ENCODE assay signal across 9 cellular contexts in the genomic region with DNA sequence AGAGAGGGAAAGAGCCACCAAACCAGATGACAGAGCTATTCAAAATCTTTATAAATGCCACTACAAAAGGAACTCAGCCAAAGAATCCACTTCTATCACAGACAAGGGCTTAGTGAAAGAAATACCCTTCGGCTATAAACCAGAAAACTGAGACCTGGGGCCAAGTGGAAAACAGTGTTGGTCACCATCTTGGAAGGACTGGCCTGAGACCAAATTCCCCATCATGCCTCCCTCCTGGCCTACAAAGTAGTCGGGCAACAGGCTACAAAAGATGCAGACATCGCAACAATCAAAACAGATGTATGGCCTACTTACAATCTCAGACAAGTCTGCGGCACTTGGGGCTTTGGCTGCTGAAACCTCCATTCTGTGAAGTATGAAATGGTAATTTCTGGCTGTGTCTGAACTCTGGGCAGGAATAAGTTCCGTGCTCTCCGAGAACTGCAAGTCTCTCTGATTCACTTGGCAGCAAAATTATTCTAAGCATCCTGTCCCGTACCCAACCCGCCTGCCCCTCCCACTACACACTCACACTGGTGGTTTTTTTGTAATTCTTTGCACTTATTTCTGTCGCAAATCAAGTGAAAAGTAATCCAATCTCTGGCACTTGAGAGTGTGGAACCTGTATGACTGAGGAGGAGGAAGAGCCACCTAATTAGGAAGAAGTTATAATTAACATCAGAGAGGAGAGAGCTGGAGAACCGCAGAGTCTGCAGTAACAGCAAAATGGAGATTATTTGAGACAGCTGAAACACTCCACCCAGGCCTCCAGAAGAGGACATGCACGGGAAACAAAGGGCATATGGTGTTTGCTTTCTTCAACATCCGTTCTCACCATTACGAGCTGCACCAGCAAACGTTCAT.
DNase-seq lines count a peak whose midpoint lies in the region; ATAC-seq and TF ChIP-seq lines count a peak whose summit lies in the region.
"Had no signal": no experiment of that assay in that cellular context is flagged by ENCODE, and none has a peak within 500 bp of the region (broad histone marks: within the 10 kb centered on the region; RNA-seq: fewer than 3 reads in every experiment).

No MANE protein-coding gene starts in this region.

- no peaks in the 10 kb centered on the region for H3K27me3 Mint-ChIP-seq in activated T-cell treated with anti-CD3 and anti-CD28 coated beads, Interleukin-2, amount 50 U/mL, for 24 hours
- no peaks in the 10 kb centered on the region for H3K27me3 Mint-ChIP-seq in stimulated activated naive CD8-positive, alpha-beta T cell treated with anti-CD3 and anti-CD28 coated beads, Interleukin-15, Interleukin-2, amounts not matched to agents 100 ng/mL and 50 ng/mL, for 24 hours

- no peaks in the 10 kb centered on the region for H4K20me1 ChIP-seq in PC-9 (ENCODE audit: insufficient read depth)

- intact Hi-C loops in PC-9 (cut with micrococcal nuclease; ENCODE audit: unreplicated experiment), result no loop called here

- H3K4me2 ChIP-seq in PC-9, result no peak overlapping the region
- H3K4me2 ChIP-seq: BLaER1 had no signal

- H3K27me3 ChIP-seq in cardiac muscle cell (no peaks in the 10 kb centered on the region), PC-9 (ENCODE audit: insufficient read depth, low read depth) (no peaks in the 10 kb centered on the region)
- H3K27me3 ChIP-seq: BLaER1 had no signal

- no TSS peak for BruUV-seq in PC-9 (replicated peaks; lab: Mats Ljungman, UMichigan)

- no peaks in the 10 kb centered on the region for H3K36me3 ChIP-seq in cardiac muscle cell
- no peaks in the 10 kb centered on the region for H3K36me3 ChIP-seq in PC-9 (ENCODE audit: low read depth)

- no peaks in the 10 kb centered on the region for H3K4me1 ChIP-seq in cardiac muscle cell (ENCODE audit: low read depth)
- no peaks in the 10 kb centered on the region for H3K4me1 ChIP-seq in PC-9 (replicated peaks; ENCODE audit: insufficient read depth)

- POLR2A ChIA-PET in PC-9 (lab: Charles Lee; ENCODE audit: unreplicated experiment), result no interaction called here

- H3K27ac ChIP-seq in cardiac muscle cell, result peak overlapping the region; percentile 13
- no peak overlapping the region for H3K27ac ChIP-seq in PC-9
- H3K27ac ChIP-seq: BLaER1 had no signal

- ATAC-seq in GM18907 (IDR thresholded peaks at IDR 0.05; ENCODE audit: unreplicated experiment), result no peak

- no peaks in the 10 kb centered on the region for H3K9me3 Mint-ChIP-seq in activated T-cell treated with anti-CD3 and anti-CD28 coated beads, Interleukin-2, amount 50 U/mL, for 24 hours
- no peaks in the 10 kb centered on the region for H3K9me3 Mint-ChIP-seq in stimulated activated naive CD8-positive, alpha-beta T cell treated with anti-CD3 and anti-CD28 coated beads, Interleukin-15, Interleukin-2, amounts not matched to agents 100 ng/mL and 50 ng/mL, for 24 hours

- no peaks in the 10 kb centered on the region for H3F3A ChIP-seq in PC-9 (ENCODE audit: insufficient read depth, low read depth)

- H3K79me2 ChIP-seq in PC-9 (ENCODE audit: low read depth), result no peaks in the 10 kb centered on the region

- H3K4me3 ChIP-seq in cardiac muscle cell, result no peak overlapping the region
- H3K4me3 ChIP-seq in PC-9, result no peak overlapping the region
- H3K4me3 ChIP-seq: BLaER1 had no signal

- H3K9me2 ChIP-seq in PC-9 (ENCODE audit: insufficient read depth), result no peaks in the 10 kb centered on the region

- H3K27ac Mint-ChIP-seq in activated T-cell treated with anti-CD3 and anti-CD28 coated beads, Interleukin-2, amount 50 U/mL, for 24 hours, result peak overlapping the region; percentile 96
- peak overlapping the region; percentile 97 for H3K27ac Mint-ChIP-seq in stimulated activated naive CD8-positive, alpha-beta T cell treated with anti-CD3 and anti-CD28 coated beads, Interleukin-15, Interleukin-2, amounts not matched to agents 100 ng/mL and 50 ng/mL, for 24 hours

- CTCF ChIA-PET in PC-9 (lab: Charles Lee), result no interaction called here

- TF ChIP-seq CTCF in cardiac muscle cell (IDR thresholded peaks at IDR 0.05; ENCODE audit: low read depth, low read length), result no peak
- TF ChIP-seq CTCF in PC-9 (conservative IDR thresholded peaks at IDR 0.05), result no peak

- no peak overlapping the region for H2AFZ ChIP-seq in PC-9

- peaks cover 26% of the 10 kb centered on the region for H3K36me3 Mint-ChIP-seq in activated T-cell treated with anti-CD3 and anti-CD28 coated beads, Interleukin-2, amount 50 U/mL, for 24 hours (ENCODE audit: low read depth)
- H3K36me3 Mint-ChIP-seq in stimulated activated naive CD8-positive, alpha-beta T cell treated with anti-CD3 and anti-CD28 coated beads, Interleukin-15, Interleukin-2, amounts not matched to agents 100 ng/mL and 50 ng/mL, for 24 hours (ENCODE audit: low read depth), result peaks cover 7% of the 10 kb centered on the region

- DNase-seq in activated T-cell treated with anti-CD3 and anti-CD28 coated beads for 1 hour (ENCODE audit: low read depth) (peak; percentile 16), activated T-cell treated with anti-CD3 and anti-CD28 coated beads for 4 hours (no peak), cardiac muscle cell (ENCODE audit: low read depth in 1 of 2, low spot score in 1 of 2) (peak in 1 of 2 donors; percentile 43), PC-9 (no peak), kidney tubule cell (ENCODE audit: low spot score) (no peak)
- peak; percentile 49 for DNase-seq in activated T-cell treated with anti-CD3 and anti-CD28 coated beads, Interleukin-2, amount 50 U/mL, for 24 hours

- H3K4me3 Mint-ChIP-seq in activated T-cell treated with anti-CD3 and anti-CD28 coated beads, Interleukin-2, amount 50 U/mL, for 24 hours, result peak overlapping the region; percentile 82
- H3K4me3 Mint-ChIP-seq in stimulated activated naive CD8-positive, alpha-beta T cell treated with anti-CD3 and anti-CD28 coated beads, Interleukin-15, Interleukin-2, amounts not matched to agents 100 ng/mL and 50 ng/mL, for 24 hours, result peak overlapping the region; percentile 87

- H3K9me3 ChIP-seq in cardiac muscle cell (ENCODE audit: low read depth) (no peaks in the 10 kb centered on the region), PC-9 (ENCODE audit: insufficient read depth, low read depth) (no peaks in the 10 kb centered on the region)
- H3K9me3 ChIP-seq: BLaER1 had no signal

- peaks cover 74% of the 10 kb centered on the region for H3K4me1 Mint-ChIP-seq in activated T-cell treated with anti-CD3 and anti-CD28 coated beads, Interleukin-2, amount 50 U/mL, for 24 hours (ENCODE audit: low read depth)
- H3K4me1 Mint-ChIP-seq in stimulated activated naive CD8-positive, alpha-beta T cell treated with anti-CD3 and anti-CD28 coated beads, Interleukin-15, Interleukin-2, amounts not matched to agents 100 ng/mL and 50 ng/mL, for 24 hours (ENCODE audit: low read depth), result peaks cover 89% of the 10 kb centered on the region

Comparison
In these comparisons a context has a peak if more than half of its experiments do, and no peak if none do; other contexts are left out.
1. DNase-seq: peak in activated T-cell treated with anti-CD3 and anti-CD28 coated beads for 1 hour (single experiment) and activated T-cell treated with anti-CD3 and anti-CD28 coated beads, Interleukin-2, amount 50 U/mL, for 24 hours (single experiment); none in activated T-cell treated with anti-CD3 and anti-CD28 coated beads for 4 hours (single experiment), PC-9 (0 of 2) and kidney tubule cell (single experiment).